22 cellular contexts compared by ENCODE assay signal in the genomic region with DNA sequence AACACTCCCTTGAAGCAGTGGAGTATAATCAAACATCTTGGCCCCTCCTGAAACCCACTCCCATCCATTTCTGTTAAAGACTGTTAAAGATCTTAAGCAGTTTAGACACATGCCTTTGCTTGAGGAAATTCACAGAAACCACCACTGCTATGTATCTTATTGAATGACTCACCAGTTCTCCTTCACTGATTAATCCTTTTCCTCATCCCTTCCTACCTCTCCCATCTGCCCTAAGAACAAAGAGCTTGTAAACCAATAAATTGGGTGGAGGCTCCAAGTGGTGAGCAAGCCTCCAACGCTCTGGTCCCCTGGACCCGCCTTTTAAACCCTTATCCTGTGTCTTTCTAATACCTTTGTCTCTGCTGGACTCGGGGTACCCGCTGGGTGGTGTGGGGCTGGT.
DNase-seq lines count a peak whose midpoint lies in the region; ATAC-seq, FAIRE-seq and TF ChIP-seq lines count a peak whose summit lies in the region.
"Had no signal": no experiment of that assay in that cellular context is flagged by ENCODE, and none has a peak within 500 bp of the region (broad histone marks: within the 10 kb centered on the region; RNA-seq: fewer than 3 reads in every experiment).

No MANE protein-coding gene starts in this region.

- H3K4me3 ChIP-seq in GM23338 (no peak overlapping the region), fibroblast of mammary gland (ENCODE audit: control insufficient read depth, low read depth, low read length) (no peak overlapping the region)
- H3K4me3 ChIP-seq: tibial nerve had no signal

- DNase-seq in GM23338 (ENCODE audit: low spot score) (no peak), RCC 7860 (ENCODE audit: low spot score) (peak; percentile 17), fibroblast of mammary gland (ENCODE audit: low read depth) (peak; percentile 12), renal cortical epithelial cell (ENCODE audit: low read depth) (peak; percentile 86), NCI-H526 (lab: John Stamatoyannopoulos, UW) (no peak), HuH-7.5 (ENCODE audit: low spot score) (no peak), NCI-H2196 treated with DMSO at 0.1 percent for 48 hours (lab: John Stamatoyannopoulos, UW; ENCODE audit: unreplicated experiment) (no peak)
- DNase-seq: activated CD4-positive, alpha-beta T cell treated with anti-CD3 and anti-CD28 coated beads for 48 hours; activated CD8-positive, alpha-beta memory T cell treated with anti-CD3 and anti-CD28 coated beads, Interleukin-2, amount 10 ng/mL, durations not matched to agents 7 days and 5 days; BE2C; Calu3; effector memory CD4-positive, alpha-beta T cell; H7; hypothalamus; NCI-H187 treated with DMSO at 0.1 percent for 48 hours; stimulated activated naive CD4-positive, alpha-beta T cell treated with Interleukin-2 at 50 U/mL for 16 hours; SW 1271 had no signal

- no peaks in the 10 kb centered on the region for H3K36me3 Mint-ChIP-seq in GM23338 (ENCODE audit: low read depth)
- H3K36me3 Mint-ChIP-seq: activated CD8-positive, alpha-beta memory T cell treated with anti-CD3 and anti-CD28 coated beads, Interleukin-2, amount 10 ng/mL, durations not matched to agents 7 days and 5 days; IgD-negative memory B cell had no signal

- H3K27ac ChIP-seq in GM23338 (ENCODE audit: low read depth), result no peak overlapping the region
- H3K27ac ChIP-seq: tibial nerve had no signal

- no peaks in the 10 kb centered on the region for H3F3A ChIP-seq in GM23338 (replicated peaks; ENCODE audit: low read depth)

- H3K36me3 ChIP-seq in GM23338 (ENCODE audit: insufficient read depth), result no peaks in the 10 kb centered on the region
- H3K36me3 ChIP-seq: BE2C, tibial nerve had no signal

- no peaks in the 10 kb centered on the region for H4K20me1 ChIP-seq in GM23338 (replicated peaks; ENCODE audit: insufficient read depth)

- H3K9me2 ChIP-seq in GM23338 (ENCODE audit: insufficient read depth), result no peaks in the 10 kb centered on the region

- ATAC-seq in GM23338, result no peak
- ATAC-seq: activated CD8-positive, alpha-beta memory T cell treated with anti-CD3 and anti-CD28 coated beads, Interleukin-2, amount 10 ng/mL, durations not matched to agents 7 days and 5 days; sciatic nerve had no signal

- TF ChIP-seq CTCF in GM23338 (conservative IDR thresholded peaks at IDR 0.05; ENCODE audit: low read depth in 2 of 2), result no peak
- TF ChIP-seq CTCF in fibroblast of mammary gland (conservative IDR thresholded peaks at IDR 0.05; ENCODE audit: control insufficient read depth, insufficient read depth, low read depth, low read length), result no peak

- no peak overlapping the region for H2AFZ ChIP-seq in GM23338

- H3K27me3 ChIP-seq in GM23338 (ENCODE audit: insufficient read depth), result no peaks in the 10 kb centered on the region
- H3K27me3 ChIP-seq: BE2C, tibial nerve had no signal

- H3K4me1 ChIP-seq in GM23338 (ENCODE audit: insufficient read depth), result no peaks in the 10 kb centered on the region
- H3K4me1 ChIP-seq: BE2C, tibial nerve had no signal

- FAIRE-seq in RCC 7860 (lab: Jason Lieb, UNC), result no peak
- FAIRE-seq: keratinocyte had no signal

- no peak overlapping the region for H3K4me2 ChIP-seq in GM23338

- H3K79me2 ChIP-seq in GM23338 (replicated peaks; ENCODE audit: insufficient read depth), result no peaks in the 10 kb centered on the region

- H3K27ac Mint-ChIP-seq in GM23338, result peak overlapping the region; percentile 51; the same call in 1 of the 2 replicates
- H3K27ac Mint-ChIP-seq: activated CD8-positive, alpha-beta memory T cell treated with anti-CD3 and anti-CD28 coated beads, Interleukin-2, amount 10 ng/mL, durations not matched to agents 7 days and 5 days; IgD-negative memory B cell had no signal

- H3K27me3 Mint-ChIP-seq in GM23338 (ENCODE audit: insufficient read depth, low read depth, poor library complexity), result no peaks in the 10 kb centered on the region
- H3K27me3 Mint-ChIP-seq: activated CD8-positive, alpha-beta memory T cell treated with anti-CD3 and anti-CD28 coated beads, Interleukin-2, amount 10 ng/mL, durations not matched to agents 7 days and 5 days; central memory CD8-positive, alpha-beta T cell; IgD-negative memory B cell had no signal

- H3K9me3 Mint-ChIP-seq in GM23338, result no peaks in the 10 kb centered on the region

- H3K4me1 Mint-ChIP-seq in GM23338, result peaks cover 7% of the 10 kb centered on the region
- H3K4me1 Mint-ChIP-seq: activated CD8-positive, alpha-beta memory T cell treated with anti-CD3 and anti-CD28 coated beads, Interleukin-2, amount 10 ng/mL, durations not matched to agents 7 days and 5 days; central memory CD8-positive, alpha-beta T cell; IgD-negative memory B cell had no signal

- no peak overlapping the region for H3K4me3 Mint-ChIP-seq in GM23338
- H3K4me3 Mint-ChIP-seq: activated CD8-positive, alpha-beta memory T cell treated with anti-CD3 and anti-CD28 coated beads, Interleukin-2, amount 10 ng/mL, durations not matched to agents 7 days and 5 days; central memory CD8-positive, alpha-beta T cell had no signal

TF ChIP-seq in GM23338, 12 proteins besides CTCF, POLR2A, EP300 and RAD21 (continues in another document):
- TF ChIP-seq POLR2AphosphoS5 (IDR thresholded peaks at IDR 0.05; ENCODE audit: low read depth) (no peak), CREB1 (CRISPR knock-in tag; IDR thresholded peaks at IDR 0.05; ENCODE audit: low read depth) (no peak), EZH2 (IDR thresholded peaks at IDR 0.05; ENCODE audit: low read depth, unreplicated experiment) (no peak), NANOG (IDR thresholded peaks at IDR 0.05; ENCODE audit: borderline replicate concordance) (no peak)
- TF ChIP-seq, protein P1, sequence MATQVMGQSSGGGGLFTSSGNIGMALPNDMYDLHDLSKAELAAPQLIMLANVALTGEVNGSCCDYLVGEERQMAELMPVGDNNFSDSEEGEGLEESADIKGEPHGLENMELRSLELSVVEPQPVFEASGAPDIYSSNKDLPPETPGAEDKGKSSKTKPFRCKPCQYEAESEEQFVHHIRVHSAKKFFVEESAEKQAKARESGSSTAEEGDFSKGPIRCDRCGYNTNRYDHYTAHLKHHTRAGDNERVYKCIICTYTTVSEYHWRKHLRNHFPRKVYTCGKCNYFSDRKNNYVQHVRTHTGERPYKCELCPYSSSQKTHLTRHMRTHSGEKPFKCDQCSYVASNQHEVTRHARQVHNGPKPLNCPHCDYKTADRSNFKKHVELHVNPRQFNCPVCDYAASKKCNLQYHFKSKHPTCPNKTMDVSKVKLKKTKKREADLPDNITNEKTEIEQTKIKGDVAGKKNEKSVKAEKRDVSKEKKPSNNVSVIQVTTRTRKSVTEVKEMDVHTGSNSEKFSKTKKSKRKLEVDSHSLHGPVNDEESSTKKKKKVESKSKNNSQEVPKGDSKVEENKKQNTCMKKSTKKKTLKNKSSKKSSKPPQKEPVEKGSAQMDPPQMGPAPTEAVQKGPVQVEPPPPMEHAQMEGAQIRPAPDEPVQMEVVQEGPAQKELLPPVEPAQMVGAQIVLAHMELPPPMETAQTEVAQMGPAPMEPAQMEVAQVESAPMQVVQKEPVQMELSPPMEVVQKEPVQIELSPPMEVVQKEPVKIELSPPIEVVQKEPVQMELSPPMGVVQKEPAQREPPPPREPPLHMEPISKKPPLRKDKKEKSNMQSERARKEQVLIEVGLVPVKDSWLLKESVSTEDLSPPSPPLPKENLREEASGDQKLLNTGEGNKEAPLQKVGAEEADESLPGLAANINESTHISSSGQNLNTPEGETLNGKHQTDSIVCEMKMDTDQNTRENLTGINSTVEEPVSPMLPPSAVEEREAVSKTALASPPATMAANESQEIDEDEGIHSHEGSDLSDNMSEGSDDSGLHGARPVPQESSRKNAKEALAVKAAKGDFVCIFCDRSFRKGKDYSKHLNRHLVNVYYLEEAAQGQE (IDR thresholded peaks at IDR 0.05; ENCODE audit: unreplicated experiment), result no peak

Comparison
In these comparisons a context has a peak if more than half of its experiments do, and no peak if none do; other contexts are left out.
1. DNase-seq: peak in RCC 7860 (single experiment), fibroblast of mammary gland (single experiment) and renal cortical epithelial cell (single experiment); none in GM23338 (single experiment), NCI-H526 (0 of 2), HuH-7.5 (single experiment) and NCI-H2196 treated with DMSO at 0.1 percent for 48 hours (single experiment).